In genomic region chr7:51162724-51163329, GRCh38 we compare ENCODE assay signal across 8 cellular contexts.
A peak's percentile ranks its signal among the peaks of the same experiment; 100 is the strongest.
DNase-seq lines count a peak whose midpoint lies in the region; TF ChIP-seq lines count a peak whose summit lies in the region.

No MANE protein-coding gene starts in this region.

- no peaks in the 10 kb centered on the region for H3K79me2 ChIP-seq in Loucy (ENCODE audit: insufficient read depth, low read length)

- no peaks in the 10 kb centered on the region for H3K9me2 ChIP-seq in Loucy (replicated peaks; ENCODE audit: low read depth, low read length)

- no peak for TF ChIP-seq POLR2A in vagina (IDR thresholded peaks at IDR 0.05)

- no peaks in the 10 kb centered on the region for H3F3A ChIP-seq in Loucy (ENCODE audit: low read depth)

- H3K4me1 ChIP-seq in HAP-1 (peaks cover 7% of the 10 kb centered on the region), Loucy (ENCODE audit: insufficient read depth, low read length, poor library complexity, severe bottlenecking) (no peaks in the 10 kb centered on the region), vagina (peaks cover 7% of the 10 kb centered on the region)

- DNase-seq in GM10248 (ENCODE audit: extremely low spot score): peak; percentile 46
- peak; percentile 76 to 91 for DNase-seq in HAP-1 (ENCODE audit: low spot score in 2 of 2)
- DNase-seq in RWPE1 (ENCODE audit: low spot score): peak; percentile 61
- peak; percentile 82 for DNase-seq in activated effector memory CD4-positive, alpha-beta T cell treated with anti-CD3 and anti-CD28 coated beads, Interleukin-2, amount 50 U/mL, for 16 hours
- DNase-seq in germinal center (ENCODE audit: low spot score): peak; percentile 25
- peak in 7 of 10 donors; percentile 66 to 95 (median 88) for DNase-seq in posterior cingulate gyrus
- no peak for DNase-seq in vagina (ENCODE audit: extremely low spot score in 2 of 2)

- TF ChIP-seq CTCF in GM10248 (IDR thresholded peaks at IDR 0.05; ENCODE audit: control extremely low read depth, extremely low read depth, low read depth, missing control alignments) (peak; percentile 93), Loucy (conservative IDR thresholded peaks at IDR 0.05; ENCODE audit: low read length) (peak; percentile 92), RWPE1 (conservative IDR thresholded peaks at IDR 0.05; ENCODE audit: low read depth) (peak; percentile 92), vagina (IDR thresholded peaks at IDR 0.05) (peak; percentile 60 to 69 (median 64))

- no peak overlapping the region for H3K27ac ChIP-seq in RWPE1
- H3K27ac ChIP-seq in vagina: no peak overlapping the region

- intact Hi-C loops in posterior cingulate gyrus (cut with DNase I): loop anchor here (1.0 to 5.0 kb wide), 6 partner anchors 64 to 1071 kb away; partner anchors contain the start of genes GRB10 and ZPBP
- intact Hi-C loops in vagina (cut with DNase I): loop anchor here (5.0 to 10.0 kb wide), 2 partner anchors 202 to 696 kb away; no protein-coding TSS in a partner anchor

- H2AFZ ChIP-seq in Loucy (ENCODE audit: low read length): no peak overlapping the region

- POLR2A ChIA-PET in GM10248 (lab: Yijun Ruan, JAX): no interaction called here
- POLR2A ChIA-PET in RWPE1 (lab: Yijun Ruan, JAX; ENCODE audit: low non-redundant PET): no interaction called here

- no peak overlapping the region for H3K4me2 ChIP-seq in Loucy (ENCODE audit: low read depth, low read length, poor library complexity, severe bottlenecking)

- CTCF ChIA-PET in GM10248 (lab: Yijun Ruan, JAX) (interaction anchor here (0.8 to 6.9 kb wide), 30 partner anchors 11 to 1094 kb away, joined by 3 to 88 read pairs (median 4); partner anchors contain the start of gene ZPBP), RWPE1 (lab: Yijun Ruan, JAX) (interaction anchor here (0.6 to 3.4 kb wide), 19 partner anchors 10 to 626 kb away, joined by 3 to 64 read pairs (median 4); no protein-coding TSS in a partner anchor)

- in situ Hi-C loops in HAP-1 (cut with MboI; ENCODE audit: low sequenced_read_pairs): loop anchor here (5.0 kb wide), 1 partner anchor 204 kb away; no protein-coding TSS in a partner anchor

- no peaks in the 10 kb centered on the region for H4K20me1 ChIP-seq in Loucy (ENCODE audit: insufficient read depth, low read length, poor library complexity, severe bottlenecking)

- H3K27me3 ChIP-seq in HAP-1 (ENCODE audit: low read depth) (no peaks in the 10 kb centered on the region), Loucy (ENCODE audit: insufficient read depth, low read length, poor library complexity, severe bottlenecking) (no peaks in the 10 kb centered on the region), vagina (no peaks in the 10 kb centered on the region)

- H3K9me3 ChIP-seq in HAP-1: no peaks in the 10 kb centered on the region
- no peaks in the 10 kb centered on the region for H3K9me3 ChIP-seq in Loucy (ENCODE audit: insufficient read depth, low read depth, low read length)
- no peaks in the 10 kb centered on the region for H3K9me3 ChIP-seq in vagina

- H3K9ac ChIP-seq in Loucy (ENCODE audit: low read depth, low read length, poor library complexity, severe bottlenecking): no peak overlapping the region

- H3K36me3 ChIP-seq in HAP-1 (replicated peaks) (no peaks in the 10 kb centered on the region), Loucy (ENCODE audit: insufficient read depth, low read length) (no peaks in the 10 kb centered on the region), vagina (no peaks in the 10 kb centered on the region)

- H3K4me3 ChIP-seq in HAP-1: no peak overlapping the region
- H3K4me3 ChIP-seq in Loucy (ENCODE audit: low read length, poor library complexity, severe bottlenecking): no peak overlapping the region
- H3K4me3 ChIP-seq in vagina: no peak overlapping the region

Comparison
In these comparisons a context has a peak if more than half of its experiments do, and no peak if none do; other contexts are left out.
1. DNase-seq: peak in GM10248 (single experiment), HAP-1 (2 of 2), RWPE1 (single experiment), activated effector memory CD4-positive, alpha-beta T cell treated with anti-CD3 and anti-CD28 coated beads, Interleukin-2, amount 50 U/mL, for 16 hours (single experiment), germinal center (single experiment) and posterior cingulate gyrus (7 of 10); none in vagina (0 of 2).
2. Peak in every context shown above with its lines, with median percentiles within 50 percentile points of each other: CTCF ChIP-seq.